In genomic region chr6:14344486-14344885, GRCh38 we compare ENCODE assay signal across 24 cellular contexts.
"Had no signal": no experiment of that assay in that cellular context is flagged by ENCODE, and none has a peak within 500 bp of the region (broad histone marks: within the 10 kb centered on the region; RNA-seq: fewer than 3 reads in every experiment).

No MANE protein-coding gene starts in this region.

- H3K4me3 ChIP-seq: body of pancreas, colonic mucosa, esophagus squamous epithelium, gastroesophageal sphincter, heart right ventricle had no signal

- H3K27ac Mint-ChIP-seq: activated CD4-positive, alpha-beta T cell treated with anti-CD3 and anti-CD28 coated beads, Interleukin-2, amount 10 ng/mL, durations not matched to agents 7 days and 5 days; activated CD8-positive, alpha-beta T cell treated with anti-CD3 and anti-CD28 coated beads for 36 hours; activated naive CD8-positive, alpha-beta T cell; activated T-helper 17 cell treated with anti-CD3 and anti-CD28 coated beads, Interleukin-2, amount 50 U/mL, for 72 hours had no signal

- H3K36me3 Mint-ChIP-seq: activated naive CD8-positive, alpha-beta T cell had no signal

- H3K4me1 Mint-ChIP-seq: activated T-helper 17 cell treated with anti-CD3 and anti-CD28 coated beads, Interleukin-2, amount 50 U/mL, for 72 hours had no signal

- H3K36me3 ChIP-seq: colonic mucosa, esophagus squamous epithelium, gastroesophageal sphincter, heart right ventricle had no signal

- H3K27me3 ChIP-seq: body of pancreas, colonic mucosa, esophagus squamous epithelium, gastroesophageal sphincter, heart right ventricle had no signal

- H3K4me3 Mint-ChIP-seq: activated CD4-positive, alpha-beta T cell treated with anti-CD3 and anti-CD28 coated beads, Interleukin-2, amount 10 ng/mL, durations not matched to agents 7 days and 5 days; activated CD8-positive, alpha-beta T cell treated with anti-CD3 and anti-CD28 coated beads for 36 hours; activated naive CD8-positive, alpha-beta T cell; activated T-cell treated with anti-CD3 and anti-CD28 coated beads, Interleukin-2, amount 50 U/mL, for 4 hours; activated T-helper 17 cell treated with anti-CD3 and anti-CD28 coated beads, Interleukin-2, amount 50 U/mL, for 72 hours had no signal

- DNase-seq: activated CD4-positive, alpha-beta T cell treated with anti-CD3 and anti-CD28 coated beads for 1 hour; activated CD4-positive, alpha-beta T cell treated with anti-CD3 and anti-CD28 coated beads for 4 hours; activated CD4-positive, alpha-beta T cell treated with anti-CD3 and anti-CD28 coated beads, Interleukin-2, amount 10 ng/mL, durations not matched to agents 7 days and 5 days; activated CD4-positive, alpha-beta T cell treated with anti-CD3 and anti-CD28 coated beads, Interleukin-2, amount 50 U/mL, for 48 hours; activated CD8-positive, alpha-beta memory T cell treated with anti-CD3 and anti-CD28 coated beads for 24 hours; activated CD8-positive, alpha-beta T cell treated with anti-CD3 and anti-CD28 coated beads for 36 hours; activated effector memory CD4-positive, alpha-beta T cell treated with Interleukin-2 at 50 U/mL for 16 hours; activated gamma-delta T cell treated with Interleukin-2 at 50 U/mL for 16 hours; activated naive CD4-positive, alpha-beta T cell treated with anti-CD3 and anti-CD28 coated beads, Interleukin-2, amount 50 U/mL, for 16 hours; activated naive CD4-positive, alpha-beta T cell treated with Interleukin-2 at 50 U/mL for 16 hours; activated T-cell treated with anti-CD3 and anti-CD28 coated beads, Interleukin-2, amount 50 U/mL, for 4 hours; amniotic stem cell; anterior cingulate cortex; body of pancreas; caudate nucleus; colonic mucosa; effector CD8-positive, alpha-beta T cell; esophagus squamous epithelium; foreskin melanocyte; heart right ventricle; T-helper 2 cell had no signal

- H3K9me3 Mint-ChIP-seq: activated CD8-positive, alpha-beta T cell treated with anti-CD3 and anti-CD28 coated beads for 36 hours; activated T-cell treated with anti-CD3 and anti-CD28 coated beads, Interleukin-2, amount 50 U/mL, for 4 hours; activated T-helper 17 cell treated with anti-CD3 and anti-CD28 coated beads, Interleukin-2, amount 50 U/mL, for 72 hours had no signal

- ATAC-seq: activated CD8-positive, alpha-beta T cell treated with anti-CD3 and anti-CD28 coated beads for 36 hours; activated T-cell treated with anti-CD3 and anti-CD28 coated beads, Interleukin-2, amount 50 U/mL, for 4 hours; activated T-helper 17 cell treated with anti-CD3 and anti-CD28 coated beads, Interleukin-2, amount 50 U/mL, for 72 hours; body of pancreas; gastroesophageal sphincter; heart right ventricle had no signal

- H3K27me3 Mint-ChIP-seq: activated CD4-positive, alpha-beta T cell treated with anti-CD3 and anti-CD28 coated beads, Interleukin-2, amount 10 ng/mL, durations not matched to agents 7 days and 5 days; activated CD8-positive, alpha-beta T cell treated with anti-CD3 and anti-CD28 coated beads for 36 hours; activated naive CD8-positive, alpha-beta T cell; activated T-helper 17 cell treated with anti-CD3 and anti-CD28 coated beads, Interleukin-2, amount 50 U/mL, for 72 hours had no signal
